ENCODE assay signal across 18 cellular contexts in genomic region chr16:74305286-74305685, GRCh38. TPM values are rescaled to one million over a fixed set of nuclear protein-coding genes. Genes with fewer than 3 reads are reported as not detected.
DNase-seq lines count a peak whose midpoint lies in the region; ATAC-seq, FAIRE-seq and TF ChIP-seq lines count a peak whose summit lies in the region.
"Had no signal": no experiment of that assay in that cellular context is flagged by ENCODE, and none has a peak within 500 bp of the region (broad histone marks: within the 10 kb centered on the region; RNA-seq: fewer than 3 reads in every experiment).

No MANE protein-coding gene starts in this region.

- H2AFZ ChIP-seq in HepG2 (ENCODE audit: low read length), result no peak overlapping the region
- H2AFZ ChIP-seq in PC-3 (ENCODE audit: low read length), result no peak overlapping the region
- no peak overlapping the region for H2AFZ ChIP-seq in H1 (ENCODE audit: low read length)
- H2AFZ ChIP-seq: PC-9 had no signal

- H3K79me2 ChIP-seq in HepG2 (ENCODE audit: insufficient read depth, low read length), result no peaks in the 10 kb centered on the region
- H3K79me2 ChIP-seq in PC-3 (ENCODE audit: low read length), result peaks cover 3% of the 10 kb centered on the region
- H3K79me2 ChIP-seq in H1 (ENCODE audit: control insufficient read depth in 1 of 2, insufficient read depth in 2 of 2, low read length in 2 of 2), result no peaks in the 10 kb centered on the region

- H3K9me3 ChIP-seq in HepG2 (ENCODE audit: low read length) (no peaks in the 10 kb centered on the region), right lobe of liver (no peaks in the 10 kb centered on the region), PC-3 (ENCODE audit: low read length) (no peaks in the 10 kb centered on the region), H1 (ENCODE audit: insufficient read depth in 2 of 2, low read depth in 1 of 2, low read length in 1 of 2) (no peaks in the 10 kb centered on the region)
- H3K9me3 ChIP-seq: BE2C had no signal

- H3K4me3 ChIP-seq in HepG2 (replicated peaks in 1 of 3; ENCODE audit: insufficient read depth in 1 of 3, low read depth in 2 of 3, low read length in 3 of 3) (no peak overlapping the region), right lobe of liver (no peak overlapping the region), PC-3 (ENCODE audit: low read length) (no peak overlapping the region), H1 (ENCODE audit: extremely low read depth in 1 of 4, insufficient read depth in 2 of 4, low read depth in 3 of 4, low read length in 4 of 4) (no peak overlapping the region)
- H3K4me3 ChIP-seq: PC-9 had no signal

- no peaks in the 10 kb centered on the region for H3K27me3 ChIP-seq in HepG2 (ENCODE audit: control insufficient read depth in 1 of 2, insufficient read depth in 2 of 2, low read length in 2 of 2)
- no peaks in the 10 kb centered on the region for H3K27me3 ChIP-seq in right lobe of liver
- no peaks in the 10 kb centered on the region for H3K27me3 ChIP-seq in PC-3 (ENCODE audit: low read length)
- no peaks in the 10 kb centered on the region for H3K27me3 ChIP-seq in H1 (replicated peaks in 1 of 4; ENCODE audit: control insufficient read depth in 3 of 4, extremely low read depth in 1 of 4, insufficient read depth in 3 of 4, low read length in 3 of 4)
- H3K27me3 ChIP-seq: BE2C had no signal

- no peak overlapping the region for H2BK5ac ChIP-seq in H1 (ENCODE audit: low read depth, low read length)

- DNase-seq in HepG2 (ENCODE audit: low spot score), result no peak
- no peak for DNase-seq in right lobe of liver
- no peak for DNase-seq in PC-3
- DNase-seq in H1 (ENCODE audit: low read depth in 1 of 2, low spot score in 2 of 2), result no peak
- no peak for DNase-seq in stimulated activated naive CD8-positive, alpha-beta T cell treated with anti-CD3 and anti-CD28 coated beads, Interleukin-15, amount 100 ng/mL, for 72 hours
- DNase-seq in KBM-7, result no peak
- DNase-seq: BE2C; CD4-positive, alpha-beta T cell; H7; NCI-H1417 treated with DMSO at 0.1 percent for 48 hours; NCI-H1930; NCI-H2171 treated with DMSO at 0.1 percent for 48 hours; NCI-H446 treated with DMSO at 0.1 percent for 48 hours; PC-9 had no signal

- no peak overlapping the region for H3K18ac ChIP-seq in H1 (ENCODE audit: extremely low read depth, low read length)

- H4K8ac ChIP-seq in H1 (ENCODE audit: extremely low read depth, insufficient read depth, low read length), result no peak overlapping the region

- no peak overlapping the region for H2BK12ac ChIP-seq in H1 (ENCODE audit: low read depth, low read length)

- TF ChIP-seq CTCF in HepG2 (CRISPR knock-in tag; IDR thresholded peaks at IDR 0.05) (no peak), right lobe of liver (IDR thresholded peaks at IDR 0.05) (no peak), PC-3 (conservative IDR thresholded peaks at IDR 0.05; ENCODE audit: low read depth, low read length) (no peak), H1 (IDR thresholded peaks at IDR 0.05; ENCODE audit: control extremely low read depth in 1 of 3, insufficient read depth in 1 of 3, low read depth in 1 of 3, low read length in 3 of 3) (no peak)

- no peaks in the 10 kb centered on the region for H3K79me1 ChIP-seq in H1 (ENCODE audit: low read depth, low read length)

- no peak overlapping the region for H2BK15ac ChIP-seq in H1 (ENCODE audit: low read length)

- peak overlapping the region; percentile 49 to 85 for H3K27ac Mint-ChIP-seq in stimulated activated naive CD8-positive, alpha-beta T cell treated with anti-CD3 and anti-CD28 coated beads, Interleukin-15, amount 100 ng/mL, for 72 hours

- H4K5ac ChIP-seq in H1 (ENCODE audit: insufficient read length, low read depth, low read length), result no peak overlapping the region

- in situ Hi-C loops in HepG2 (cut with HindIII; ENCODE audit: extremely low pct_ligation_motif_present, low pct_unique_long_range_greater_than_20kb), result loop anchor here (5.0 kb wide), 1 partner anchor 127 kb away; no protein-coding TSS in a partner anchor
- in situ Hi-C loops in KBM-7 (cut with MboI; ENCODE audit: low pct_unique_long_range_greater_than_20kb, low sequenced_read_pairs), result no loop called here

- H3K27ac ChIP-seq in HepG2 (ENCODE audit: extremely low read length, insufficient read depth, low read length) (no peak overlapping the region), right lobe of liver (no peak overlapping the region), PC-3 (ENCODE audit: low read length) (no peak overlapping the region), H1 (ENCODE audit: low read depth, low read length) (no peak overlapping the region)
- H3K27ac ChIP-seq: HL-60, PC-9 had no signal

- H2BK120ac ChIP-seq in H1 (replicated peaks; ENCODE audit: low read depth, low read length), result no peak overlapping the region

- TF ChIP-seq POLR2A in HepG2 (IDR thresholded peaks at IDR 0.05; ENCODE audit: insufficient read depth in 1 of 2, low read depth in 2 of 2, low read length in 2 of 2) (no peak), right lobe of liver (IDR thresholded peaks at IDR 0.05) (no peak), H1 (IDR thresholded peaks at IDR 0.05; ENCODE audit: control extremely low read depth in 1 of 2, low read depth in 2 of 2, low read length in 2 of 2) (peak in 1 of 2 experiments; percentile 14; a peak in 1 of 3 replicates)

- intact Hi-C loops in HepG2 (cut with micrococcal nuclease; ENCODE audit: unreplicated experiment), result no loop called here
- intact Hi-C loops in right lobe of liver (cut with DNase I), result loop anchor here in 1 of 2 donors (10.0 kb wide), 1 partner anchor 130 kb away; no protein-coding TSS in a partner anchor
- intact Hi-C loops in PC-3 (cut with micrococcal nuclease), result no loop called here

- H2AK5ac ChIP-seq in H1 (ENCODE audit: low read depth, low read length), result no peak overlapping the region

- H4K91ac ChIP-seq in H1 (replicated peaks; ENCODE audit: insufficient read length, low read length), result no peak overlapping the region

- H3K23me2 ChIP-seq in H1 (ENCODE audit: low read depth, low read length), result no peaks in the 10 kb centered on the region

- CTCF ChIA-PET in HepG2 (lab: Yijun Ruan, JAX; ENCODE audit: low intra/inter-chr PET ratio, low total read pairs), result no interaction called here
- CTCF ChIA-PET in PC-3 (lab: Charles Lee), result no interaction called here
- CTCF ChIA-PET in H1 (lab: Charles Lee; ENCODE audit: partially characterized antibody), result interaction anchor here (0.7 to 2.3 kb wide), 9 partner anchors 10 to 126 kb away, joined by 3 to 8 read pairs (median 3); no protein-coding TSS in a partner anchor

- no peak overlapping the region for H3K4ac ChIP-seq in H1 (replicated peaks; ENCODE audit: insufficient read length, low read depth, low read length)

- peaks cover 21% of the 10 kb centered on the region for H3K4me1 ChIP-seq in HepG2 (ENCODE audit: insufficient read depth, low read length)
- H3K4me1 ChIP-seq in right lobe of liver, result no peaks in the 10 kb centered on the region
- no peaks in the 10 kb centered on the region for H3K4me1 ChIP-seq in PC-3 (ENCODE audit: insufficient read depth, low read length)
- H3K4me1 ChIP-seq in H1 (replicated peaks in 1 of 4; ENCODE audit: control insufficient read depth in 3 of 4, insufficient read depth in 4 of 4, low read length in 3 of 4), result no peaks in the 10 kb centered on the region
- H3K4me1 ChIP-seq: BE2C had no signal

- ATAC-seq in HepG2 (no peak), right lobe of liver (no peak), PC-3 (no peak), GM21528 (IDR thresholded peaks at IDR 0.05; ENCODE audit: low FRiP score, unreplicated experiment) (no peak)
- ATAC-seq in stimulated activated naive CD8-positive, alpha-beta T cell treated with anti-CD3 and anti-CD28 coated beads, Interleukin-15, amount 100 ng/mL, for 72 hours, result no peak

- no peak for TF ChIP-seq RAD21 in HepG2 (CRISPR knock-in tag; IDR thresholded peaks at IDR 0.05)
- no peak for TF ChIP-seq RAD21 in H1 (IDR thresholded peaks at IDR 0.05 in 1 of 2, conservative IDR thresholded peaks at IDR 0.05 in 1 of 2; ENCODE audit: low read depth in 2 of 2, low read length in 2 of 2)

- H3K4me2 ChIP-seq in HepG2 (ENCODE audit: low read depth, low read length), result no peak overlapping the region
- no peak overlapping the region for H3K4me2 ChIP-seq in PC-3 (ENCODE audit: low read length)
- no peak overlapping the region for H3K4me2 ChIP-seq in H1 (ENCODE audit: insufficient read depth in 1 of 2, low read depth in 2 of 2, low read length in 2 of 2)
- H3K4me2 ChIP-seq: PC-9 had no signal

- H2BK20ac ChIP-seq in H1 (ENCODE audit: low read length), result no peak overlapping the region

- 95% methylated on average over 11 of the region's 11 CpGs for WGBS in HepG2 (ENCODE audit: low lambda C conversion rate)
- WGBS in right lobe of liver (ENCODE audit: insufficient coverage, low coverage, low lambda C conversion rate, missing lambda C conversion rate), result 79% methylated on average over 11 of the region's 11 CpGs
- WGBS in H1 (ENCODE audit: extremely low coverage in 1 of 2, insufficient coverage in 1 of 2, insufficient read length in 1 of 2, insufficient replicate concordance in 2 of 2, low coverage in 1 of 2, low lambda C conversion rate in 2 of 2, missing lambda C conversion rate in 1 of 2), 2 experiments, result 92% methylated on average over 11 of the region's 11 CpGs; no CpG with 5 or more reads in 1 of the 2 experiments

- no peak overlapping the region for H3K14ac ChIP-seq in H1 (ENCODE audit: insufficient read length)

- BruUV-seq in HepG2 (replicated peaks; lab: Mats Ljungman, UMichigan) (no TSS peak), PC-3 (replicated peaks; lab: Mats Ljungman, UMichigan) (TSS peak; percentile 8)

- TF ChIP-seq EP300 in HepG2 (IDR thresholded peaks at IDR 0.05; ENCODE audit: low read depth in 2 of 2, low read length in 2 of 2) (no peak), HepG2 (CRISPR knock-in tag; IDR thresholded peaks at IDR 0.05; ENCODE audit: borderline replicate concordance) (no peak), H1 (IDR thresholded peaks at IDR 0.05; ENCODE audit: borderline replicate concordance in 1 of 2, low read depth in 2 of 2, low read length in 2 of 2) (no peak)

- no peak overlapping the region for H3K4me3 Mint-ChIP-seq in stimulated activated naive CD8-positive, alpha-beta T cell treated with anti-CD3 and anti-CD28 coated beads, Interleukin-15, amount 100 ng/mL, for 72 hours
- H3K4me3 Mint-ChIP-seq: CD4-positive, alpha-beta T cell had no signal

- no peaks in the 10 kb centered on the region for H3K4me1 Mint-ChIP-seq in stimulated activated naive CD8-positive, alpha-beta T cell treated with anti-CD3 and anti-CD28 coated beads, Interleukin-15, amount 100 ng/mL, for 72 hours

- peaks cover 5% of the 10 kb centered on the region for H3F3A ChIP-seq in PC-3 (ENCODE audit: low read length, unreplicated experiment)

- no peak overlapping the region for H3K23ac ChIP-seq in H1 (ENCODE audit: insufficient read length)

- H3K9me3 Mint-ChIP-seq in stimulated activated naive CD8-positive, alpha-beta T cell treated with anti-CD3 and anti-CD28 coated beads, Interleukin-15, amount 100 ng/mL, for 72 hours, result no peaks in the 10 kb centered on the region
- H3K9me3 Mint-ChIP-seq: CD4-positive, alpha-beta T cell had no signal

- POLR2A ChIA-PET in HepG2 (lab: Yijun Ruan, JAX) (interaction anchor here (2.3 kb wide), 1 partner anchor 8 kb away, joined by 11 read pairs; the partner anchor contains the start of gene PSMD7), PC-3 (lab: Charles Lee; ENCODE audit: unreplicated experiment) (no interaction called here), H1 (lab: Charles Lee; ENCODE audit: partially characterized antibody) (interaction anchor here (0.9 to 7.5 kb wide), 5 partner anchors 8 to 41 kb away, joined by 3 to 63 read pairs (median 10); partner anchors contain the start of gene PSMD7)

- H3K27me3 Mint-ChIP-seq in stimulated activated naive CD8-positive, alpha-beta T cell treated with anti-CD3 and anti-CD28 coated beads, Interleukin-15, amount 100 ng/mL, for 72 hours, result no peaks in the 10 kb centered on the region
- H3K27me3 Mint-ChIP-seq: CD4-positive, alpha-beta T cell had no signal

- FAIRE-seq in HepG2 (lab: Jason Lieb, UNC) (no peak), H1 (lab: Jason Lieb, UNC) (no peak)
- FAIRE-seq: GM19239, HTR-8/SVneo had no signal

- H3K36me3 ChIP-seq in HepG2 (replicated peaks in 1 of 2; ENCODE audit: control insufficient read depth in 1 of 2, insufficient read depth in 2 of 2, low read length in 2 of 2) (peaks cover 31 to 70% of the 10 kb centered on the region in 2 experiments), right lobe of liver (peaks cover 15 to 66% (median 45%) of the 10 kb centered on the region in 4 donors), PC-3 (ENCODE audit: low read depth, low read length) (peaks cover 59% of the 10 kb centered on the region), H1 (ENCODE audit: control insufficient read depth in 2 of 4, insufficient read depth in 4 of 4, low read length in 3 of 4) (peaks cover 40 to 67% (median 63%) of the 10 kb centered on the region in 4 experiments)

- no peak overlapping the region for H3K9ac ChIP-seq in HepG2 (ENCODE audit: insufficient read depth, low read depth, low read length)
- no peak overlapping the region for H3K9ac ChIP-seq in PC-3 (ENCODE audit: low read length)
- no peak overlapping the region for H3K9ac ChIP-seq in H1 (replicated peaks in 1 of 4; ENCODE audit: extremely low read depth in 1 of 4, low read depth in 3 of 4, low read length in 3 of 4)

- H4K20me1 ChIP-seq in HepG2 (ENCODE audit: insufficient read depth, low read length) (no peaks in the 10 kb centered on the region), PC-3 (ENCODE audit: low read length) (0 out of 2 replicates have a peak, but pooled peaks cover 8% of the 10 kb centered on the region), H1 (replicated peaks in 1 of 2; ENCODE audit: control insufficient read depth in 1 of 2, insufficient read depth in 2 of 2, low read length in 2 of 2) (peaks cover 6% of the 10 kb centered on the region in 2 experiments)

- no peak overlapping the region for H3K56ac ChIP-seq in H1 (replicated peaks; ENCODE audit: insufficient read length, low read depth, low read length)

- no peaks in the 10 kb centered on the region for H3K9me2 ChIP-seq in PC-3 (replicated peaks; ENCODE audit: low read length)

RNA-seq across cellular contexts. Expression of gene PSMD7, which starts 8.7 kb away (rescaled TPM):
- total RNA-seq in HepG2 (2016; rRNA removed; fragmentation: Illumina TruSeq; extraction: Trizol) (224 and 322 TPM in 2 replicates), right lobe of liver (10 to 100 TPM; 39.2 to 53.3 (median 45.2) TPM), PC-3 (2014; rRNA removed) (70.3 and 75.3 TPM in 2 replicates)
- 39.2 and 39.5 TPM in 2 replicates for total RNA-seq in HepG2 (2016; cell fraction: cytosol; rRNA removed; fragmentation: Illumina TruSeq; extraction: Trizol; ENCODE audit: low read depth)
- total RNA-seq in HepG2 (2016; cell fraction: insoluble cytoplasmic fraction; rRNA removed; fragmentation: Illumina TruSeq; extraction: Trizol), result 228 and 320 TPM in 2 replicates
- total RNA-seq in HepG2 (2016; cell fraction: membrane; rRNA removed; fragmentation: Illumina TruSeq; extraction: Trizol), result 67.0 and 70.1 TPM in 2 replicates
- 118 and 124 TPM in 2 replicates for total RNA-seq in HepG2 (2016; cell fraction: nucleus; rRNA removed; fragmentation: Illumina TruSeq; extraction: Trizol)
- polyA plus RNA-seq in HepG2 (2011; rRNA removed) (104 and 105 TPM in 2 replicates), H1 (2011; rRNA removed) (72.0 and 91.1 TPM in 2 replicates)
- polyA plus RNA-seq in HepG2 (2011; cell fraction: cytosol; rRNA removed), result 82.0 and 102 TPM in 2 replicates
- 52.0 and 54.1 TPM in 2 replicates for polyA plus RNA-seq in HepG2 (2011; cell fraction: nucleus; rRNA removed)
- 127 and 139 TPM in 2 replicates for polyA plus RNA-seq in HepG2 (2012)
- polyA plus RNA-seq in HepG2 (2016; cell fraction: cytosol; fragmentation: Illumina TruSeq; extraction: Trizol; ENCODE audit: low read depth), result 33.0 and 33.5 TPM in 2 replicates
- 334 and 339 TPM in 2 replicates for polyA plus RNA-seq in HepG2 (2016; cell fraction: insoluble cytoplasmic fraction; fragmentation: Illumina TruSeq; extraction: Trizol; ENCODE audit: low read depth)
- polyA plus RNA-seq in HepG2 (2016; cell fraction: membrane; fragmentation: Illumina TruSeq; extraction: Trizol; ENCODE audit: low read depth), result 42.4 and 43.9 TPM in 2 replicates
- 161 and 163 TPM in 2 replicates for polyA plus RNA-seq in HepG2 (2016; cell fraction: nucleus; fragmentation: Illumina TruSeq; extraction: Trizol; ENCODE audit: insufficient read depth, low read depth)
- polyA minus RNA-seq in HepG2 (2011; rRNA and poly(A)+ RNA removed; ENCODE audit: low replicate concordance), result 83.5 and 125 TPM in 2 replicates
- 53.7 and 59.7 TPM in 2 replicates for polyA minus RNA-seq in HepG2 (2011; cell fraction: cytosol; rRNA and poly(A)+ RNA removed)
- 85.5 and 88.6 TPM in 2 replicates for polyA minus RNA-seq in HepG2 (2011; cell fraction: nucleus; rRNA and poly(A)+ RNA removed)
- total RNA-seq in H1 (2021; fragmentation: NEBNext Ultra II Directional; extraction: Animal tissue kit (Norgen Biotek cat#: 25700)), result 148 and 153 TPM in 2 replicates
- polyA plus RNA-seq in H1 (2011; cell fraction: cytosol; rRNA removed), result 139 TPM
- polyA plus RNA-seq in H1 (2011; cell fraction: nucleus; rRNA removed), result 71.8 TPM
- 187 to 200 TPM (median 193 TPM) in 4 replicates for polyA plus RNA-seq in H1 (2012, experiment 1 of 2)
- polyA plus RNA-seq in H1 (2012, experiment 2 of 2), result 44.4 TPM
- 126 TPM for polyA plus RNA-seq in H1 (2013, experiment 1 of 2)
- 130 TPM for polyA plus RNA-seq in H1 (2013, experiment 2 of 2)
- polyA minus RNA-seq in H1 (2011; rRNA and poly(A)+ RNA removed), result 96.0 and 119 TPM in 2 replicates
- polyA minus RNA-seq in H1 (2011; cell fraction: cytosol; rRNA and poly(A)+ RNA removed), result 80.3 TPM
- polyA minus RNA-seq in H1 (2011; cell fraction: nucleus; rRNA and poly(A)+ RNA removed), result 67.5 TPM

Comparison
In these comparisons a context has a peak if more than half of its experiments do, and no peak if none do; other contexts are left out.
1. Of the 41 proteins assayed by ChIP-seq in both HepG2 and H1: peak only in HepG2: none; only in H1: POLR2AphosphoS5; in both: none; in neither: 39; mixed calls (peak in some experiments, not most) for 1.